Comparison of ENCODE assay signal across 24 cellular contexts in genomic region chr1:17315542-17316130, GRCh38. TPM values are rescaled to one million over a fixed set of nuclear protein-coding genes. Genes with fewer than 3 reads are reported as not detected.
"Had no signal": no experiment of that assay in that cellular context is flagged by ENCODE, and none has a peak within 500 bp of the region (broad histone marks: within the 10 kb centered on the region; RNA-seq: fewer than 3 reads in every experiment).

No MANE protein-coding gene starts in this region.

- H3K4me3 Mint-ChIP-seq: activated T-cell treated with anti-CD3 and anti-CD28 coated beads, Interleukin-2, amount 50 U/mL, for 72 hours; naive thymus-derived CD4-positive, alpha-beta T cell; stimulated activated naive CD8-positive, alpha-beta T cell treated with anti-CD3 and anti-CD28 coated beads, Interleukin-15, Interleukin-2, amounts not matched to agents 100 ng/mL and 50 ng/mL, for 24 hours; T-helper 1 cell treated with Interleukin-12 subunit alpha and Interleukin-12 subunit beta and Interleukin-4 antibody, amounts not matched to agents 30 μg/mL and 1 μg/mL, for 36 hours had no signal

- H3K9ac ChIP-seq: parathyroid adenoma had no signal

- H3K36me3 Mint-ChIP-seq: activated naive CD4-positive, alpha-beta T cell treated with anti-CD3 and anti-CD28 coated beads, Interleukin-2, amount 50 U/mL, for 72 hours; naive thymus-derived CD4-positive, alpha-beta T cell had no signal

- H3K79me2 ChIP-seq: parathyroid adenoma had no signal

- H3K27ac Mint-ChIP-seq: activated naive CD4-positive, alpha-beta T cell treated with anti-CD3 and anti-CD28 coated beads, Interleukin-2, amount 50 U/mL, for 72 hours; activated T-cell treated with anti-CD3 and anti-CD28 coated beads, Interleukin-2, amount 50 U/mL, for 72 hours; stimulated activated naive CD8-positive, alpha-beta T cell treated with anti-CD3 and anti-CD28 coated beads, Interleukin-15, Interleukin-2, amounts not matched to agents 100 ng/mL and 50 ng/mL, for 24 hours; T-helper 1 cell treated with Interleukin-12 subunit alpha and Interleukin-12 subunit beta and Interleukin-4 antibody, amounts not matched to agents 30 μg/mL and 1 μg/mL, for 36 hours had no signal

- H3K4me1 ChIP-seq: adrenal gland, breast epithelium, left ventricle myocardium inferior, parathyroid adenoma, tibial nerve had no signal

- H3K9me3 ChIP-seq: adrenal gland had no signal

- ATAC-seq: activated naive CD4-positive, alpha-beta T cell treated with anti-CD3 and anti-CD28 coated beads, Interleukin-2, amount 50 U/mL, for 72 hours; activated T-cell treated with anti-CD3 and anti-CD28 coated beads, Interleukin-2, amount 50 U/mL, for 72 hours; naive thymus-derived CD4-positive, alpha-beta T cell had no signal

- H3K27ac ChIP-seq: adrenal gland, breast epithelium, coronary artery, left ventricle myocardium inferior, parathyroid adenoma, tibial nerve had no signal

- DNase-seq: activated CD4-positive, alpha-beta T cell treated with anti-CD3 and anti-CD28 coated beads, Interleukin-2, amount 50 U/mL, for 1 hour; activated CD4-positive, CD25-positive, alpha-beta regulatory T cell treated with anti-CD3 and anti-CD28 coated beads, Interleukin-2, amount 50 U/mL, for 72 hours; activated CD8-positive, alpha-beta memory T cell treated with anti-CD3 and anti-CD28 coated beads, Interleukin-2, amount 50 U/mL, for 48 hours; activated gamma-delta T cell; activated T-cell treated with anti-CD3 and anti-CD28 coated beads, Interleukin-2, amount 50 U/mL, for 72 hours; adrenal gland; erythroblast; foreskin melanocyte; glutamatergic neuron; hypothalamus; kidney glomerular epithelial cell; left ventricle myocardium inferior; naive thymus-derived CD4-positive, alpha-beta T cell; stimulated activated CD4-positive, alpha-beta T cell treated with anti-CD3 and anti-CD28 coated beads, Interleukin-12 subunit alpha, Interleukin-12 subunit beta, amount 100 ng/mL, for 4 hours; stimulated activated CD4-positive, alpha-beta T cell treated with anti-CD3 and anti-CD28 coated beads, Interleukin-1b, Interleukin-23, amount 100 ng/mL, for 48 hours had no signal

- H3K36me3 ChIP-seq: adrenal gland, breast epithelium, left ventricle myocardium inferior, tibial nerve had no signal

- H3K27me3 ChIP-seq: breast epithelium had no signal

- H3K4me3 ChIP-seq: adrenal gland, breast epithelium, coronary artery, left ventricle myocardium inferior, tibial nerve had no signal

- H3K9me3 Mint-ChIP-seq: activated naive CD4-positive, alpha-beta T cell treated with anti-CD3 and anti-CD28 coated beads, Interleukin-2, amount 50 U/mL, for 72 hours; activated T-cell treated with anti-CD3 and anti-CD28 coated beads, Interleukin-2, amount 50 U/mL, for 72 hours; stimulated activated naive CD8-positive, alpha-beta T cell treated with anti-CD3 and anti-CD28 coated beads, Interleukin-15, Interleukin-2, amounts not matched to agents 100 ng/mL and 50 ng/mL, for 24 hours; T-helper 1 cell treated with Interleukin-12 subunit alpha and Interleukin-12 subunit beta and Interleukin-4 antibody, amounts not matched to agents 30 μg/mL and 1 μg/mL, for 36 hours had no signal

RNA-seq across cellular contexts. Expression of gene PADI4, which starts 7.6 kb away (rescaled TPM):
- total RNA-seq: astrocyte, tibial nerve had no signal

RNA-seq across cellular contexts. Expression of gene PADI6, which starts 56.4 kb away (rescaled TPM):
- total RNA-seq: activated naive CD4-positive, alpha-beta T cell treated with anti-CD3 and anti-CD28 coated beads, Interleukin-2, amount 50 U/mL, for 72 hours; activated T-cell treated with anti-CD3 and anti-CD28 coated beads, Interleukin-2, amount 50 U/mL, for 72 hours; adrenal gland; astrocyte; breast epithelium; left ventricle myocardium inferior; mucosa of gallbladder; naive thymus-derived CD4-positive, alpha-beta T cell; tibial nerve had no signal
- polyA plus RNA-seq: adrenal gland; naive thymus-derived CD4-positive, alpha-beta T cell had no signal
